ENCODE assay signal across 1 cellular context in genomic region chr16:87074635-87075318, GRCh38.
TF ChIP-seq lines count a peak whose summit lies in the region.

No MANE protein-coding gene starts in this region.

TF ChIP-seq in GM12878, 131 proteins besides CTCF, POLR2A, EP300 and RAD21 (continued from another document and continues in another):
- TF ChIP-seq E2F8 (IDR thresholded peaks at IDR 0.05; ENCODE audit: low read depth, partially characterized antibody) (no peak), ZBTB33 (IDR thresholded peaks at IDR 0.05) (no peak), BMI1 (IDR thresholded peaks at IDR 0.05; ENCODE audit: borderline replicate concordance) (no peak), PRDM15 (CRISPR knock-in tag; IDR thresholded peaks at IDR 0.05) (no peak), IRF4 (IDR thresholded peaks at IDR 0.05; ENCODE audit: low read depth, low read length) (no peak), MEF2A (IDR thresholded peaks at IDR 0.05; ENCODE audit: insufficient read depth, low read depth, low read length) (peak; percentile 72; the same call in 1 of the 2 replicates), RAD51 (IDR thresholded peaks at IDR 0.05) (no peak), RUNX3 (IDR thresholded peaks at IDR 0.05; ENCODE audit: low read length) (peak; percentile 37; the same call in 1 of the 2 replicates), SKIL (IDR thresholded peaks at IDR 0.05; ENCODE audit: low read depth, poor library complexity, severe bottlenecking) (no peak), STAT1 (conservative IDR thresholded peaks at IDR 0.05) (no peak), HSF1 (IDR thresholded peaks at IDR 0.05; ENCODE audit: low read depth, low read length) (no peak), REST (IDR thresholded peaks at IDR 0.05; ENCODE audit: low read depth, low read length) (no peak), TCF7 (IDR thresholded peaks at IDR 0.05; ENCODE audit: borderline replicate concordance) (no peak), ZNF687 (IDR thresholded peaks at IDR 0.05) (no peak), PML (IDR thresholded peaks at IDR 0.05; ENCODE audit: low read length) (no peak), IKZF2 (IDR thresholded peaks at IDR 0.05) (peak in 1 of 2 experiments; percentile 41; a peak in 1 of 4 replicates), RBBP5 (conservative IDR thresholded peaks at IDR 0.05) (no peak), CBX3 (IDR thresholded peaks at IDR 0.05; ENCODE audit: borderline replicate concordance, low read depth) (no peak), TBL1XR1 (IDR thresholded peaks at IDR 0.05; ENCODE audit: low read depth, low read length) (no peak), SREBF2 (IDR thresholded peaks at IDR 0.05; ENCODE audit: low read length) (no peak), MEF2B (IDR thresholded peaks at IDR 0.05; ENCODE audit: partially characterized antibody, poor library complexity, severe bottlenecking) (peak; percentile 53), ZNF384 (IDR thresholded peaks at IDR 0.05; ENCODE audit: borderline replicate concordance, low read depth, low read length) (no peak), KAT2A (conservative IDR thresholded peaks at IDR 0.05; ENCODE audit: control insufficient read depth, low read depth, low read length) (no peak), ZBTB40 (IDR thresholded peaks at IDR 0.05; ENCODE audit: borderline replicate concordance) (no peak), BCL11A (IDR thresholded peaks at IDR 0.05; ENCODE audit: low read depth, low read length) (0 out of 2 replicates have a peak, but pooled peaks have one; percentile 15)
